In the genomic region with DNA sequence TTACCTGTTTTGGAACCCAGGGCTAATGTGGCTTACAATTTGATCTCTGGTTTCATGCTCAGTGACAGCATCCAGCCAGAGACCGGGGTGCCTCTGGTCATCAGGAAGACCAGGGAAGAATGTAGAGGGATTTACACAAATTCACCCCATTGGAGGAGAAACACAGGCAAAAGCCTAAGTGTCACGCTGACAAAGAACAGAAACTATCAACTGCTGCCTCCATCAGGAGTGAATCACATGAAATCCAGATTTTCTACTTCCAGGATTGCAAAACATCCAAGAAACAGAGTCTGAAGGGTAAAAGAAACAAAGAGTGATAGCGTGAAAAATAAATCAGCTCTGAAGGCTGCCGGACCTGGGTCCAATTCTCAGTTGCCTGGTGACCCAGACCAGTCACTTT, we compare ENCODE assay signal across 16 cellular contexts.
DNase-seq lines count a peak whose midpoint lies in the region; ATAC-seq and TF ChIP-seq lines count a peak whose summit lies in the region.
"Had no signal": no experiment of that assay in that cellular context is flagged by ENCODE, and none has a peak within 500 bp of the region (broad histone marks: within the 10 kb centered on the region; RNA-seq: fewer than 3 reads in every experiment).

No MANE protein-coding gene starts in this region.

- H3K4me1 ChIP-seq in ACC112 (ENCODE audit: control insufficient read depth, insufficient read depth, low read length, unreplicated experiment), result peaks cover 25% of the 10 kb centered on the region
- peaks cover 22 to 39% of the 10 kb centered on the region in 2 experiments for H3K4me1 ChIP-seq in HCT116 (ENCODE audit: control insufficient read depth in 1 of 2, insufficient read depth in 2 of 2, low read length in 2 of 2)
- H3K4me1 ChIP-seq in mammary epithelial cell (ENCODE audit: insufficient read depth, low read length), result peaks cover 20% of the 10 kb centered on the region
- H3K4me1 ChIP-seq in gastrocnemius medialis, result no peaks in the 10 kb centered on the region

- H3K27me3 Mint-ChIP-seq in activated CD4-positive, alpha-beta T cell treated with anti-CD3 and anti-CD28 coated beads, Interleukin-2, amount 10 ng/mL, durations not matched to agents 24 days and 14 days, result no peaks in the 10 kb centered on the region
- H3K27me3 Mint-ChIP-seq: activated naive CD8-positive, alpha-beta T cell treated with anti-CD3 and anti-CD28 coated beads for 36 hours had no signal

- DNase-seq in HCT116 (ENCODE audit: low read depth, low spot score) (no peak), mammary epithelial cell (peak; percentile 39), iris pigment epithelial cell (ENCODE audit: low read depth) (peak; percentile 74), gastrocnemius medialis (no peak), NCI-H2196 treated with DMSO at 0.1 percent for 48 hours (lab: John Stamatoyannopoulos, UW; ENCODE audit: unreplicated experiment) (no peak)
- no peak for DNase-seq in activated CD4-positive, alpha-beta T cell treated with anti-CD3 and anti-CD28 coated beads, Interleukin-2, amount 10 ng/mL, durations not matched to agents 24 days and 14 days
- DNase-seq: activated naive CD8-positive, alpha-beta T cell treated with anti-CD3 and anti-CD28 coated beads for 36 hours; dermis blood vessel endothelial cell; hippocampal formation; NCI-H1436; NCI-H748 treated with DMSO at 0.1 percent for 48 hours; stimulated activated CD4-positive, alpha-beta T cell treated with anti-CD3 and anti-CD28 coated beads, Interleukin-2, amount 100 ng/mL, for 24 hours had no signal

- BruUV-seq in HCT116 (replicated peaks; lab: Mats Ljungman, UMichigan), result no TSS peak
- no TSS peak for BruUV-seq in mammary epithelial cell (replicated peaks; lab: Mats Ljungman, UMichigan)

- intact Hi-C loops in HCT116 (cut with micrococcal nuclease), result no loop called here
- intact Hi-C loops in mammary epithelial cell (cut with micrococcal nuclease), result loop anchor here (10.0 kb wide), 2 partner anchors 278 to 408 kb away; no protein-coding TSS in a partner anchor
- intact Hi-C loops in activated CD4-positive, alpha-beta T cell treated with anti-CD3 and anti-CD28 coated beads, Interleukin-2, amount 10 ng/mL, durations not matched to agents 24 days and 14 days (cut with micrococcal nuclease), result no loop called here
- intact Hi-C loops in gastrocnemius medialis (cut with DNase I; ENCODE audit: low total_unique reads), result no loop called here

- TF ChIP-seq RAD21 in HCT116 (IDR thresholded peaks at IDR 0.05; ENCODE audit: low read depth), result no peak

- in situ Hi-C loops in mammary epithelial cell (cut with MboI; ENCODE audit: low sequenced_read_pairs in 2 of 2), result no loop called here
- in situ Hi-C loops in gastrocnemius medialis (cut with MboI; ENCODE audit: low sequenced_read_pairs in 4 of 4), result loop anchor here in 1 of 4 donors (25.0 kb wide), 1 partner anchor 436 kb away; no protein-coding TSS in a partner anchor

- no peaks in the 10 kb centered on the region for H3K4me1 Mint-ChIP-seq in activated CD4-positive, alpha-beta T cell treated with anti-CD3 and anti-CD28 coated beads, Interleukin-2, amount 10 ng/mL, durations not matched to agents 24 days and 14 days
- H3K4me1 Mint-ChIP-seq: activated naive CD8-positive, alpha-beta T cell treated with anti-CD3 and anti-CD28 coated beads for 36 hours; stimulated activated effector memory CD8-positive, alpha-beta T cell treated with anti-CD3 and anti-CD28 coated beads, Interleukin-12 subunit alpha, Interleukin-12 subunit beta, amount 100 ng/mL, for 72 hours had no signal

- H3K36me3 ChIP-seq in ACC112 (ENCODE audit: insufficient read depth, low read length), result no peaks in the 10 kb centered on the region
- no peaks in the 10 kb centered on the region for H3K36me3 ChIP-seq in HCT116 (ENCODE audit: control insufficient read depth in 1 of 2, insufficient read depth in 2 of 2, low read length in 2 of 2)
- no peaks in the 10 kb centered on the region for H3K36me3 ChIP-seq in mammary epithelial cell (ENCODE audit: insufficient read depth, low read length)
- no peaks in the 10 kb centered on the region for H3K36me3 ChIP-seq in gastrocnemius medialis
- H3K36me3 ChIP-seq: BLaER1 had no signal

- H3K9me2 ChIP-seq in HCT116 (ENCODE audit: insufficient read depth), result no peaks in the 10 kb centered on the region

- RAD21 ChIA-PET in HCT116 (lab: Charles Lee; ENCODE audit: low non-redundant PET in 1 of 2, low total read pairs in 2 of 2, uncharacterized antibody in 2 of 2, unreplicated experiment in 2 of 2), result no interaction called here

- H3K79me2 ChIP-seq in ACC112 (ENCODE audit: control insufficient read depth, insufficient read depth, low read length, unreplicated experiment) (no peaks in the 10 kb centered on the region), HCT116 (ENCODE audit: insufficient read depth, low read length) (no peaks in the 10 kb centered on the region), mammary epithelial cell (ENCODE audit: insufficient read depth, low read length) (no peaks in the 10 kb centered on the region)

- H4K20me1 ChIP-seq in HCT116 (ENCODE audit: insufficient read depth), result no peaks in the 10 kb centered on the region
- no peaks in the 10 kb centered on the region for H4K20me1 ChIP-seq in mammary epithelial cell (ENCODE audit: insufficient read depth, low read length)
- H4K20me1 ChIP-seq: BLaER1 had no signal

- dilution Hi-C loops in mammary epithelial cell (cut with HindIII; ENCODE audit: low sequenced_read_pairs), result no loop called here

- no peak for ATAC-seq in HCT116
- no peak for ATAC-seq in gastrocnemius medialis
- ATAC-seq in HG02642 (IDR thresholded peaks at IDR 0.05; ENCODE audit: poor library complexity, unreplicated experiment), result no peak
- ATAC-seq: stimulated activated effector memory CD8-positive, alpha-beta T cell treated with anti-CD3 and anti-CD28 coated beads, Interleukin-12 subunit alpha, Interleukin-12 subunit beta, amount 100 ng/mL, for 72 hours had no signal

- H3K36me3 Mint-ChIP-seq in activated CD4-positive, alpha-beta T cell treated with anti-CD3 and anti-CD28 coated beads, Interleukin-2, amount 10 ng/mL, durations not matched to agents 24 days and 14 days (ENCODE audit: low read depth), result no peaks in the 10 kb centered on the region
- H3K36me3 Mint-ChIP-seq: activated naive CD8-positive, alpha-beta T cell treated with anti-CD3 and anti-CD28 coated beads for 36 hours; stimulated activated effector memory CD8-positive, alpha-beta T cell treated with anti-CD3 and anti-CD28 coated beads, Interleukin-12 subunit alpha, Interleukin-12 subunit beta, amount 100 ng/mL, for 72 hours had no signal

- H3K4me3 Mint-ChIP-seq in activated CD4-positive, alpha-beta T cell treated with anti-CD3 and anti-CD28 coated beads, Interleukin-2, amount 10 ng/mL, durations not matched to agents 24 days and 14 days, result no peak overlapping the region
- H3K4me3 Mint-ChIP-seq: activated naive CD8-positive, alpha-beta T cell treated with anti-CD3 and anti-CD28 coated beads for 36 hours; stimulated activated effector memory CD8-positive, alpha-beta T cell treated with anti-CD3 and anti-CD28 coated beads, Interleukin-12 subunit alpha, Interleukin-12 subunit beta, amount 100 ng/mL, for 72 hours had no signal

- TF ChIP-seq POLR2A in HCT116 (IDR thresholded peaks at IDR 0.05; ENCODE audit: borderline replicate concordance, extremely low read depth, insufficient read depth, insufficient read length) (no peak), gastrocnemius medialis (IDR thresholded peaks at IDR 0.05) (no peak)

- 87% methylated on average over 4 of the region's 4 CpGs for WGBS in mammary epithelial cell (ENCODE audit: low coverage, missing lambda C conversion rate)

- TF ChIP-seq CTCF in HCT116 (IDR thresholded peaks at IDR 0.05 in 2 of 3, conservative IDR thresholded peaks at IDR 0.05 in 1 of 3; ENCODE audit: borderline replicate concordance in 1 of 3, insufficient read depth in 1 of 3, low read depth in 2 of 3, low read length in 2 of 3) (no peak), mammary epithelial cell (conservative IDR thresholded peaks at IDR 0.05 in 1 of 2, IDR thresholded peaks at IDR 0.05 in 1 of 2; ENCODE audit: extremely low read depth in 1 of 2, insufficient read depth in 1 of 2, low read depth in 1 of 2, low read length in 2 of 2) (no peak), gastrocnemius medialis (IDR thresholded peaks at IDR 0.05 in 4 of 5, conservative IDR thresholded peaks at IDR 0.05 in 1 of 5) (no peak)

- H2AFZ ChIP-seq in ACC112 (ENCODE audit: low read length, unreplicated experiment) (peak overlapping the region; percentile 91), HCT116 (ENCODE audit: low read depth, low read length, poor library complexity, severe bottlenecking) (peak overlapping the region; percentile 8), mammary epithelial cell (ENCODE audit: low read depth, low read length) (no peak overlapping the region)

- H3K9ac ChIP-seq in HCT116 (ENCODE audit: low read length) (no peak overlapping the region), mammary epithelial cell (ENCODE audit: insufficient read depth, low read length) (no peak overlapping the region)
- H3K9ac ChIP-seq: BLaER1 had no signal

- H3K4me3 ChIP-seq in ACC112 (ENCODE audit: low read depth, low read length) (no peak overlapping the region), HCT116 (replicated peaks in 1 of 2; ENCODE audit: low read depth in 1 of 2, low read length in 2 of 2) (no peak overlapping the region), mammary epithelial cell (replicated peaks in 1 of 3; ENCODE audit: insufficient read depth in 1 of 3, low read depth in 2 of 3, low read length in 3 of 3) (no peak overlapping the region), gastrocnemius medialis (no peak overlapping the region)
- H3K4me3 ChIP-seq: BLaER1 had no signal

- POLR2A ChIA-PET in HCT116 (lab: Charles Lee), result no interaction called here

- H3K4me2 ChIP-seq in HCT116 (ENCODE audit: low read length) (no peak overlapping the region), mammary epithelial cell (ENCODE audit: insufficient read depth, low read depth, low read length) (no peak overlapping the region)
- H3K4me2 ChIP-seq: BLaER1 had no signal

- CTCF ChIA-PET in HCT116 (lab: Charles Lee) (no interaction called here), mammary epithelial cell (lab: Charles Lee; ENCODE audit: low non-redundant PET) (no interaction called here)

- no peak overlapping the region for H3K27ac Mint-ChIP-seq in activated CD4-positive, alpha-beta T cell treated with anti-CD3 and anti-CD28 coated beads, Interleukin-2, amount 10 ng/mL, durations not matched to agents 24 days and 14 days
- H3K27ac Mint-ChIP-seq: activated naive CD8-positive, alpha-beta T cell treated with anti-CD3 and anti-CD28 coated beads for 36 hours; stimulated activated effector memory CD8-positive, alpha-beta T cell treated with anti-CD3 and anti-CD28 coated beads, Interleukin-12 subunit alpha, Interleukin-12 subunit beta, amount 100 ng/mL, for 72 hours had no signal

- H3K27me3 ChIP-seq in ACC112 (ENCODE audit: insufficient read depth, low read length) (no peaks in the 10 kb centered on the region), HCT116 (ENCODE audit: insufficient read depth, low read length) (no peaks in the 10 kb centered on the region), mammary epithelial cell (ENCODE audit: insufficient read depth, low read length) (no peaks in the 10 kb centered on the region), gastrocnemius medialis (no peaks in the 10 kb centered on the region)
- H3K27me3 ChIP-seq: BLaER1 had no signal

- peaks cover 0 to 9% of the 10 kb centered on the region in 2 experiments; a peak in 1 of 4 replicates for H3K9me3 ChIP-seq in HCT116 (ENCODE audit: control insufficient read depth in 1 of 2, insufficient read depth in 1 of 2, low read depth in 1 of 2, low read length in 2 of 2)
- no peaks in the 10 kb centered on the region for H3K9me3 ChIP-seq in mammary epithelial cell (replicated peaks; ENCODE audit: insufficient read depth, low read length)
- peaks cover 0 to 7% (median 0%) of the 10 kb centered on the region in 3 donors for H3K9me3 ChIP-seq in gastrocnemius medialis

- H3K27ac ChIP-seq in ACC112 (ENCODE audit: low read depth, low read length), result peak overlapping the region; percentile 54
- H3K27ac ChIP-seq in HCT116 (ENCODE audit: low read depth, low read length), result no peak overlapping the region
- H3K27ac ChIP-seq in mammary epithelial cell (ENCODE audit: insufficient read depth, low read depth, low read length), result no peak overlapping the region
- no peak overlapping the region for H3K27ac ChIP-seq in gastrocnemius medialis
- H3K27ac ChIP-seq: BLaER1 had no signal

- peaks cover 7% of the 10 kb centered on the region for H3K9me3 Mint-ChIP-seq in activated CD4-positive, alpha-beta T cell treated with anti-CD3 and anti-CD28 coated beads, Interleukin-2, amount 10 ng/mL, durations not matched to agents 24 days and 14 days
- H3K9me3 Mint-ChIP-seq: stimulated activated effector memory CD8-positive, alpha-beta T cell treated with anti-CD3 and anti-CD28 coated beads, Interleukin-12 subunit alpha, Interleukin-12 subunit beta, amount 100 ng/mL, for 72 hours had no signal

Comparison
In these comparisons a context has a peak if more than half of its experiments do, and no peak if none do; other contexts are left out.
1. DNase-seq: peak in mammary epithelial cell (single experiment) and iris pigment epithelial cell (single experiment); none in HCT116 (single experiment), activated CD4-positive, alpha-beta T cell treated with anti-CD3 and anti-CD28 coated beads, Interleukin-2, amount 10 ng/mL, durations not matched to agents 24 days and 14 days (single experiment), gastrocnemius medialis (0 of 2) and NCI-H2196 treated with DMSO at 0.1 percent for 48 hours (single experiment).